ENCODE assay signal across 10 cellular contexts in the genomic region with DNA sequence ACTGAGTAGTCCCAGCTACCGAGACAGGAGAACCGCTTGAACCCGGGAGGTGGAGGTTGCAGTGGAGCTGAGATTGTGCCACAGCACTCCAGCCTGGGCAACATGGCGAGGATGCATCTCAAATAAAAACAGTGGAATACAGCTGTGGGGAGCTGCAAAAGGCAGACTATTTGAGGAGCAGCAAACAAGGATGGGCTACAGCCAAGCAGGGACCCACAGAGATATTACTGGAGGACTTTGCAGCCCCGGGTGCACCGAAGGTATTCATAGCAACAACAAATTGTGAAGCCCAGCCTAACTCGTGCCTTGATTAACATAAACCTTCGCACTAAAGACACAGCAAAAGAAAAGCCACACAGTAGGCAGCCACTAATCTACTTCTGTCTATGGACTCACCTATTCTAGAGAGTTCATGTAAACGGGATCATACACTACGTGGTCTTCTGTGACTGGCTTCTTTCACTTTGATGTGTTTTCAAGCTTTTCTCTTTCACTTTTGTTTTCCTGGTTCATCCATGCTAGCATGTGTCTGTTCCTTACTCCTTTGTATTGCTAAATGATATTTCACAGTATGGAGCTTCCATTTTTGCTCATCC. TPM values are rescaled to one million over a fixed set of nuclear protein-coding genes. Genes with fewer than 3 reads are reported as not detected.
DNase-seq lines count a peak whose midpoint lies in the region; ATAC-seq and TF ChIP-seq lines count a peak whose summit lies in the region.
"Had no signal": no experiment of that assay in that cellular context is flagged by ENCODE, and none has a peak within 500 bp of the region (broad histone marks: within the 10 kb centered on the region; RNA-seq: fewer than 3 reads in every experiment).

No MANE protein-coding gene starts in this region.

- H3K4me3 Mint-ChIP-seq in GM23338 (no peak overlapping the region; the same call in 2 of the 3 replicates), endothelial cell (ENCODE audit: unreplicated experiment) (no peak overlapping the region)

- H3K9me3 ChIP-seq in spleen (no peaks in the 10 kb centered on the region), vagina (no peaks in the 10 kb centered on the region)

- no peaks in the 10 kb centered on the region for H3K9me3 Mint-ChIP-seq in GM23338
- H3K9me3 Mint-ChIP-seq in endothelial cell (ENCODE audit: unreplicated experiment) = no peaks in the 10 kb centered on the region

- H3K4me2 ChIP-seq in GM23338 = peak overlapping the region; percentile 67

- no peaks in the 10 kb centered on the region for H3K27me3 ChIP-seq in GM23338 (ENCODE audit: insufficient read depth)
- no peaks in the 10 kb centered on the region for H3K27me3 ChIP-seq in spleen (replicated peaks in 1 of 7)
- no peaks in the 10 kb centered on the region for H3K27me3 ChIP-seq in vagina

- peak overlapping the region; percentile 15; the same call in 1 of the 2 replicates for H3K4me3 ChIP-seq in GM23338
- H3K4me3 ChIP-seq in spleen = peak overlapping the region in 5 of 8 donors; percentile 6 to 52 (median 16)
- no peak overlapping the region for H3K4me3 ChIP-seq in vagina

- H3F3A ChIP-seq in GM23338 (replicated peaks; ENCODE audit: low read depth) = peaks cover 29% of the 10 kb centered on the region

- peaks cover 81% of the 10 kb centered on the region for H3K4me1 Mint-ChIP-seq in GM23338
- peaks cover 75% of the 10 kb centered on the region for H3K4me1 Mint-ChIP-seq in endothelial cell (ENCODE audit: unreplicated experiment)

- H3K27me3 Mint-ChIP-seq in GM23338 (ENCODE audit: insufficient read depth, low read depth, poor library complexity) (peaks cover 17% of the 10 kb centered on the region), endothelial cell (ENCODE audit: unreplicated experiment) (no peaks in the 10 kb centered on the region)

- ATAC-seq in GM23338 = peak; percentile 12

- no peak overlapping the region for H2AFZ ChIP-seq in GM23338

- H3K27ac ChIP-seq in GM23338 (ENCODE audit: low read depth) = peak overlapping the region; percentile 68
- peak overlapping the region; percentile 2 to 80 (median 62) for H3K27ac ChIP-seq in spleen
- H3K27ac ChIP-seq in vagina = no peak overlapping the region
- no peak overlapping the region for H3K27ac ChIP-seq in caudate nucleus (ENCODE audit: low read depth, low read length)

- H3K4me1 ChIP-seq in GM23338 (ENCODE audit: insufficient read depth) = peaks cover 89% of the 10 kb centered on the region
- H3K4me1 ChIP-seq in spleen = peaks cover 0 to 21% (median 4%) of the 10 kb centered on the region in 6 donors
- H3K4me1 ChIP-seq in vagina = no peaks in the 10 kb centered on the region

- DNase-seq in GM23338 (ENCODE audit: low spot score) (no peak), NCI-H2029 (lab: John Stamatoyannopoulos, UW) (peak; percentile 41), endothelial cell (ENCODE audit: low spot score) (no peak), spleen (peak; percentile 51), vagina (ENCODE audit: extremely low spot score in 2 of 2) (no peak), NCI-H1048 (lab: John Stamatoyannopoulos, UW) (no peak), NCI-H526 (lab: John Stamatoyannopoulos, UW) (no peak), caudate nucleus (lab: John Stamatoyannopoulos, UW) (no peak)
- DNase-seq: erythroblast, Kasumi-1 had no signal

- intact Hi-C loops in spleen (cut with DNase I; ENCODE audit: low total_unique reads) = no loop called here
- intact Hi-C loops in vagina (cut with DNase I) = no loop called here

- TF ChIP-seq CTCF in GM23338 (conservative IDR thresholded peaks at IDR 0.05; ENCODE audit: low read depth in 2 of 2) (no peak), endothelial cell (IDR thresholded peaks at IDR 0.05; ENCODE audit: unreplicated experiment) (no peak), spleen (IDR thresholded peaks at IDR 0.05 in 8 of 11, conservative IDR thresholded peaks at IDR 0.05 in 3 of 11) (no peak), vagina (IDR thresholded peaks at IDR 0.05) (no peak)

- H3K36me3 Mint-ChIP-seq in GM23338 (ENCODE audit: low read depth) (peaks cover 52% of the 10 kb centered on the region), endothelial cell (ENCODE audit: low read depth, unreplicated experiment) (peaks cover 10% of the 10 kb centered on the region)

- H3K9me2 ChIP-seq in GM23338 (ENCODE audit: insufficient read depth) = no peaks in the 10 kb centered on the region

- H3K27ac Mint-ChIP-seq in GM23338 = peak overlapping the region; percentile 81
- peak overlapping the region; percentile 80 for H3K27ac Mint-ChIP-seq in endothelial cell (ENCODE audit: unreplicated experiment)

- H4K20me1 ChIP-seq in GM23338 (replicated peaks; ENCODE audit: insufficient read depth) = peaks cover 92% of the 10 kb centered on the region

- TF ChIP-seq POLR2A in spleen (IDR thresholded peaks at IDR 0.05) (no peak), vagina (IDR thresholded peaks at IDR 0.05) (no peak)

- 68 to 71% (median 70%) methylated on average over 10 of the region's 10 CpGs for WGBS in spleen, 5 donors

- peaks cover 100% of the 10 kb centered on the region for H3K79me2 ChIP-seq in GM23338 (replicated peaks; ENCODE audit: insufficient read depth)

- no peaks in the 10 kb centered on the region; the same call in 1 of the 2 replicates for H3K36me3 ChIP-seq in GM23338 (ENCODE audit: insufficient read depth)
- no peaks in the 10 kb centered on the region for H3K36me3 ChIP-seq in spleen
- H3K36me3 ChIP-seq in vagina = no peaks in the 10 kb centered on the region

TF ChIP-seq in GM23338, 12 proteins besides CTCF, POLR2A, EP300 and RAD21:
- TF ChIP-seq POLR2AphosphoS5 (IDR thresholded peaks at IDR 0.05; ENCODE audit: low read depth) = peak; percentile 37; the same call in 1 of the 2 replicates
- TF ChIP-seq, protein P1, sequence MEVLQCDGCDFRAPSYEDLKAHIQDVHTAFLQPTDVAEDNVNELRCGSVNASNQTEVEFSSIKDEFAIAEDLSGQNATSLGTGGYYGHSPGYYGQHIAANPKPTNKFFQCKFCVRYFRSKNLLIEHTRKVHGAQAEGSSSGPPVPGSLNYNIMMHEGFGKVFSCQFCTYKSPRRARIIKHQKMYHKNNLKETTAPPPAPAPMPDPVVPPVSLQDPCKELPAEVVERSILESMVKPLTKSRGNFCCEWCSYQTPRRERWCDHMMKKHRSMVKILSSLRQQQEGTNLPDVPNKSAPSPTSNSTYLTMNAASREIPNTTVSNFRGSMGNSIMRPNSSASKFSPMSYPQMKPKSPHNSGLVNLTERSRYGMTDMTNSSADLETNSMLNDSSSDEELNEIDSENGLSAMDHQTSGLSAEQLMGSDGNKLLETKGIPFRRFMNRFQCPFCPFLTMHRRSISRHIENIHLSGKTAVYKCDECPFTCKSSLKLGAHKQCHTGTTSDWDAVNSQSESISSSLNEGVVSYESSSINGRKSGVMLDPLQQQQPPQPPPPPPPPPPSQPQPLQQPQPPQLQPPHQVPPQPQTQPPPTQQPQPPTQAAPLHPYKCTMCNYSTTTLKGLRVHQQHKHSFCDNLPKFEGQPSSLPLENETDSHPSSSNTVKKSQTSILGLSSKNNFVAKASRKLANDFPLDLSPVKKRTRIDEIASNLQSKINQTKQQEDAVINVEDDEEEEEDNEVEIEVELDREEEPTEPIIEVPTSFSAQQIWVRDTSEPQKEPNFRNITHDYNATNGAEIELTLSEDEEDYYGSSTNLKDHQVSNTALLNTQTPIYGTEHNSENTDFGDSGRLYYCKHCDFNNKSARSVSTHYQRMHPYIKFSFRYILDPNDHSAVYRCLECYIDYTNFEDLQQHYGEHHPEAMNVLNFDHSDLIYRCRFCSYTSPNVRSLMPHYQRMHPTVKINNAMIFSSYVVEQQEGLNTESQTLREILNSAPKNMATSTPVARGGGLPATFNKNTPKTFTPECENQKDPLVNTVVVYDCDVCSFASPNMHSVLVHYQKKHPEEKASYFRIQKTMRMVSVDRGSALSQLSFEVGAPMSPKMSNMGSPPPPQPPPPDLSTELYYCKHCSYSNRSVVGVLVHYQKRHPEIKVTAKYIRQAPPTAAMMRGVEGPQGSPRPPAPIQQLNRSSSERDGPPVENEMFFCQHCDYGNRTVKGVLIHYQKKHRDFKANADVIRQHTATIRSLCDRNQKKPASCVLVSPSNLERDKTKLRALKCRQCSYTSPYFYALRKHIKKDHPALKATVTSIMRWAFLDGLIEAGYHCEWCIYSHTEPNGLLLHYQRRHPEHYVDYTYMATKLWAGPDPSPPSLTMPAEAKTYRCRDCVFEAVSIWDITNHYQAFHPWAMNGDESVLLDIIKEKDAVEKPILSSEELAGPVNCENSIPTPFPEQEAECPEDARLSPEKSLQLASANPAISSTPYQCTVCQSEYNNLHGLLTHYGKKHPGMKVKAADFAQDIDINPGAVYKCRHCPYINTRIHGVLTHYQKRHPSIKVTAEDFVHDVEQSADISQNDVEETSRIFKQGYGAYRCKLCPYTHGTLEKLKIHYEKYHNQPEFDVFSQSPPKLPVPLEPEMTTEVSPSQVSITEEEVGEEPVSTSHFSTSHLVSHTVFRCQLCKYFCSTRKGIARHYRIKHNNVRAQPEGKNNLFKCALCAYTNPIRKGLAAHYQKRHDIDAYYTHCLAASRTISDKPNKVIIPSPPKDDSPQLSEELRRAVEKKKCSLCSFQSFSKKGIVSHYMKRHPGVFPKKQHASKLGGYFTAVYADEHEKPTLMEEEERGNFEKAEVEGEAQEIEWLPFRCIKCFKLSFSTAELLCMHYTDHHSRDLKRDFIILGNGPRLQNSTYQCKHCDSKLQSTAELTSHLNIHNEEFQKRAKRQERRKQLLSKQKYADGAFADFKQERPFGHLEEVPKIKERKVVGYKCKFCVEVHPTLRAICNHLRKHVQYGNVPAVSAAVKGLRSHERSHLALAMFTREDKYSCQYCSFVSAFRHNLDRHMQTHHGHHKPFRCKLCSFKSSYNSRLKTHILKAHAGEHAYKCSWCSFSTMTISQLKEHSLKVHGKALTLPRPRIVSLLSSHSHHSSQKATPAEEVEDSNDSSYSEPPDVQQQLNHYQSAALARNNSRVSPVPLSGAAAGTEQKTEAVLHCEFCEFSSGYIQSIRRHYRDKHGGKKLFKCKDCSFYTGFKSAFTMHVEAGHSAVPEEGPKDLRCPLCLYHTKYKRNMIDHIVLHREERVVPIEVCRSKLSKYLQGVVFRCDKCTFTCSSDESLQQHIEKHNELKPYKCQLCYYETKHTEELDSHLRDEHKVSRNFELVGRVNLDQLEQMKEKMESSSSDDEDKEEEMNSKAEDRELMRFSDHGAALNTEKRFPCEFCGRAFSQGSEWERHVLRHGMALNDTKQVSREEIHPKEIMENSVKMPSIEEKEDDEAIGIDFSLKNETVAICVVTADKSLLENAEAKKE (CRISPR knock-in tag; IDR thresholded peaks at IDR 0.05) = no peak

RNA-seq across cellular contexts. Expression of a gene that starts 34.0 kb away (rescaled TPM):
- 698 and 727 TPM in 2 replicates for total RNA-seq in GM23338 (2014; rRNA removed; shearing (Covaris generic))
- polyA plus RNA-seq in GM23338 (2016; fragmentation: Nextera tagmentation; extraction: Ambion mirVana) = 215 and 220 TPM in 2 replicates
- total RNA-seq in endothelial cell (ENCODE audit: unreplicated experiment) = 302 TPM
- 10 to 100 TPM; 12.8 to 27.5 (median 18.7) TPM for total RNA-seq in spleen
- polyA plus RNA-seq in spleen = 1 to 10 TPM; 1.9 to 5.0 (median 2.9) TPM
- total RNA-seq in vagina = 26.0 TPM

Comparison
In these comparisons a context has a peak if more than half of its experiments do, and no peak if none do; other contexts are left out.
1. DNase-seq: peak in NCI-H2029 (single experiment) and spleen (single experiment); none in GM23338 (single experiment), endothelial cell (single experiment), vagina (0 of 2), NCI-H1048 (single experiment), NCI-H526 (0 of 2) and caudate nucleus (0 of 61).
2. H3K27ac ChIP-seq: peak in GM23338 (single experiment) and spleen (8 of 8); none in vagina (single experiment) and caudate nucleus (single experiment).
3. H3K4me3 ChIP-seq: peak in GM23338 (single experiment) and spleen (5 of 8); none in vagina (0 of 2).
4. RNA of a gene that starts 34.0 kb away (total RNA-seq): 698 to 727 TPM in GM23338 and 302 TPM in endothelial cell (single experiment); 26.0 TPM in vagina (single experiment) and 12.8 to 27.5 TPM in spleen; every median in the first group is over 10 times any median in the second.